ENCODE assay signal across 8 cellular contexts in the genomic region with DNA sequence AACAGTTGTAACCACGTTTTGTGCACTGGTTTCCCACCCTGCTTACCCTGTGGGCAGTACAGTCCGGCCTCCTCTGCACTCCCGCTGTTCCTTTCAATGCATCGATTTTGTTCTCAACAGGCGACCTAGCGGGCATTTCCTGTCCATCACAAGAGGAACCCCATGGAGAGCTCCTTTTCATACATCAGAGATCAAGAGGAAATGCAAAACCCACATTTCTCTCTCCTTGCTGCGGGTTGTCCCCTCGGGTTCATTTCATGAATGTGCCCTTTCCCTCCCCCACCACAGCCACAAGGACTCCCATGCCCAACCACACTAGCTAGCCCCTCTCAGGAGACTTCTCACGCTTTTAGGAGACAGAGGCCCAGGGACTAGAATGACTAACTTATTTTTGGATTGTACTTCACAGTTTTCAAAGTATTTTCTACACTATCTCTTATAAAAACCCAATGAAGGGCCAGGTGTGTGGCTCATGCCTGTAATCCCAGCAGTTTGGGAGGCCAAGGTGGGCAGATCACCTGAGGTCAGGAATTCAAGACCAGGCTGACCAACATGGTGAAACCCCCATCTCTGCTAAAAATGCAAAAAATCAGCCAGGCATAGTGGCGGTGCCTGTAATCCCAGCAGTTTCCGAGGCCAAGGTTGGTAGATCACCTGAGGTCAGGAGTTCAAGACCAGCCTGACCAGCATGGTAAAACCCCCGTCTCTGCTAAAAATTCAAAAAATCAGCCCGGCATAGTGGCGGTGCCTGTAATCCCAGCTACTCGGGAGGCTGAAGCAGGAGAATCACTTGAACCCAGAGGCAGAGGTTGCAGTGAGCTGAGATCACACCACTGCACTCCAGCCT. TPM values are rescaled to one million over a fixed set of nuclear protein-coding genes. Genes with fewer than 3 reads are reported as not detected.
A peak's percentile ranks its signal among the peaks of the same experiment; 100 is the strongest.
DNase-seq lines count a peak whose midpoint lies in the region; ATAC-seq, FAIRE-seq and TF ChIP-seq lines count a peak whose summit lies in the region.

No MANE protein-coding gene starts in this region.

- peak; percentile 89 for FAIRE-seq in GM12891 (lab: Jason Lieb, UNC)

- TF ChIP-seq POLR2A in GM12891 (IDR thresholded peaks at IDR 0.05; ENCODE audit: low read depth, low read length) = no peak
- TF ChIP-seq POLR2A in lower leg skin (IDR thresholded peaks at IDR 0.05) = no peak

- no peaks in the 10 kb centered on the region for H3K36me3 Mint-ChIP-seq in chondrocyte (ENCODE audit: low read depth)

- H3K4me3 ChIP-seq in psoas muscle (no peak overlapping the region), lower leg skin (ENCODE audit: low read depth, poor library complexity, severe bottlenecking) (no peak overlapping the region)

- H3K27ac Mint-ChIP-seq in chondrocyte (ENCODE audit: unreplicated experiment) = no peak overlapping the region

- WGBS in psoas muscle, 3 donors = 66 to 71% (median 67%) methylated on average over 15 of the region's 15 CpGs
- 61 to 65% methylated on average over 15 of the region's 15 CpGs for WGBS in lower leg skin, 2 donors

- H3K4me1 ChIP-seq in psoas muscle = no peaks in the 10 kb centered on the region

- H3K4me1 Mint-ChIP-seq in chondrocyte (ENCODE audit: low read depth) = peaks cover 28% of the 10 kb centered on the region

- H3K9me3 Mint-ChIP-seq in chondrocyte (ENCODE audit: low read depth) = no peaks in the 10 kb centered on the region

- no peak overlapping the region for H3K27ac ChIP-seq in psoas muscle

- H3K9me3 ChIP-seq in psoas muscle = no peaks in the 10 kb centered on the region

- H3K4me3 Mint-ChIP-seq in chondrocyte (ENCODE audit: unreplicated experiment) = no peak overlapping the region

- TF ChIP-seq CTCF in psoas muscle (IDR thresholded peaks at IDR 0.05) (no peak), lower leg skin (IDR thresholded peaks at IDR 0.05) (no peak), chondrocyte (IDR thresholded peaks at IDR 0.05) (no peak)

- peak; percentile 37 for DNase-seq in GM12891 (ENCODE audit: insufficient read length, low spot score)
- DNase-seq in NCI-H2081 treated with DMSO at 0.1 percent for 48 hours (lab: John Stamatoyannopoulos, UW) = peak; percentile 63
- peak; percentile 98 for DNase-seq in iPS DF 19.7 (ENCODE audit: low read depth, low spot score)
- DNase-seq in psoas muscle = no peak
- no peak for DNase-seq in left lobe of liver (ENCODE audit: low spot score)
- no peak for DNase-seq in lower leg skin (ENCODE audit: low spot score in 2 of 2)
- no peak for DNase-seq in chondrocyte (ENCODE audit: low spot score)

- peaks cover 7% of the 10 kb centered on the region for H3K27me3 Mint-ChIP-seq in chondrocyte (ENCODE audit: low read depth)

- H3K27me3 ChIP-seq in psoas muscle (ENCODE audit: insufficient read depth in 3 of 3, low read length in 2 of 3) = no peaks in the 10 kb centered on the region

- ATAC-seq in GM21786 (IDR thresholded peaks at IDR 0.05; ENCODE audit: unreplicated experiment) = peak; percentile 67
- ATAC-seq in psoas muscle = no peak
- ATAC-seq in left lobe of liver = no peak

- intact Hi-C loops in psoas muscle (cut with DNase I) (loop anchor here in 1 of 2 donors (5.0 kb wide), 1 partner anchor 57 kb away; no protein-coding TSS in a partner anchor), lower leg skin (cut with DNase I; ENCODE audit: low total_unique reads) (no loop called here)

- H3K36me3 ChIP-seq in psoas muscle (ENCODE audit: insufficient read depth in 1 of 2, low read depth in 1 of 2) = no peaks in the 10 kb centered on the region

TF ChIP-seq in GM12891, 5 proteins besides CTCF, POLR2A, EP300 and RAD21:
- peak; percentile 44 for TF ChIP-seq PAX5 (IDR thresholded peaks at IDR 0.05; ENCODE audit: insufficient read depth, low read length, severe bottlenecking)
- TF ChIP-seq POLR2AphosphoS5 (IDR thresholded peaks at IDR 0.05; ENCODE audit: low read depth, low read length) = no peak
- TF ChIP-seq POU2F2 (IDR thresholded peaks at IDR 0.05; ENCODE audit: low read depth, low read length) = peak; percentile 58; the same call in 1 of the 2 replicates
- TF ChIP-seq TAF1 (IDR thresholded peaks at IDR 0.05; ENCODE audit: low read depth, low read length) = no peak
- peak; percentile 55 for TF ChIP-seq SPI1 (IDR thresholded peaks at IDR 0.05; ENCODE audit: low read depth, low read length)

RNA-seq across cellular contexts. Expression of a gene that starts 18.4 kb away (rescaled TPM):
- 0.53 TPM for polyA plus RNA-seq in GM12891 (2012; ENCODE audit: low read depth, missing spikeins)
- 1 to 10 TPM in 1 of 4 donors, under 1 TPM in 3; 0.07 to 2.0 (median 0.38) TPM for total RNA-seq in psoas muscle
- 1 to 10 TPM in 1 of 3 donors, under 1 TPM in 2; 0.03 to 1.3 (median 0.13) TPM for polyA plus RNA-seq in psoas muscle
- total RNA-seq in left lobe of liver = not detected
- total RNA-seq in lower leg skin = under 1 TPM in 1 of 4 donors, not detected in 3; 0.32 TPM
- total RNA-seq in chondrocyte = not detected in 3 replicates

RNA-seq across cellular contexts. Expression of a gene that starts 20.6 kb away (rescaled TPM):
- 0.55 TPM for polyA plus RNA-seq in GM12891 (2012; ENCODE audit: low read depth, missing spikeins)
- 100 to 1,000 TPM; 399 to 903 (median 583) TPM for total RNA-seq in psoas muscle
- polyA plus RNA-seq in psoas muscle = 100 to 1,000 TPM; 171 to 412 (median 329) TPM
- not detected for total RNA-seq in left lobe of liver
- total RNA-seq in lower leg skin = under 1 TPM in 2 of 4 donors, not detected in 2; 0.12 to 0.23 TPM
- 0.23 to 0.25 TPM in 2 of 3 replicates, not detected in the other for total RNA-seq in chondrocyte

RNA-seq across cellular contexts. Expression of a gene that starts 35.4 kb away (rescaled TPM):
- polyA plus RNA-seq in GM12891 (2012; ENCODE audit: low read depth, missing spikeins) = 32.2 TPM
- total RNA-seq in psoas muscle (100 to 1,000 TPM in 2 of 4 donors, 10 to 100 TPM in 2; 51.2 to 232 (median 95.8) TPM), left lobe of liver (11.3 TPM), lower leg skin (10 to 100 TPM; 50.7 to 76.6 (median 60.1) TPM), chondrocyte (166 to 335 TPM (median 325 TPM) in 3 replicates)
- polyA plus RNA-seq in psoas muscle = 100 to 1,000 TPM in 1 of 3 donors, 10 to 100 TPM in 2; 83.4 to 111 (median 95.9) TPM

RNA-seq across cellular contexts. Expression of a gene that starts 54.2 kb away (rescaled TPM):
- polyA plus RNA-seq in GM12891 (2012; ENCODE audit: low read depth, missing spikeins) = not detected
- total RNA-seq in psoas muscle (1,000 to 10,000 TPM in 1 of 4 donors, 100 to 1,000 TPM in 3; 523 to 1,040 (median 587) TPM), left lobe of liver (0.45 TPM), lower leg skin (1 to 10 TPM; 1.1 to 5.8 (median 5.0) TPM), chondrocyte (1.3 to 3.9 TPM (median 2.9 TPM) in 3 replicates)
- polyA plus RNA-seq in psoas muscle = 100 to 1,000 TPM in 2 of 3 donors, 10 to 100 TPM in 1; 52.5 to 194 (median 162) TPM

Comparison
In these comparisons a context has a peak if more than half of its experiments do, and no peak if none do; other contexts are left out.
1. DNase-seq: peak in GM12891 (single experiment), NCI-H2081 treated with DMSO at 0.1 percent for 48 hours (single experiment) and iPS DF 19.7 (single experiment); none in psoas muscle (0 of 2), left lobe of liver (single experiment), lower leg skin (0 of 2) and chondrocyte (single experiment).
2. RNA of a gene that starts 20.6 kb away (total RNA-seq): 399 to 903 TPM in psoas muscle; 0.23 to 0.25 TPM in chondrocyte, 0.12 to 0.23 TPM in lower leg skin and not detected in left lobe of liver (single experiment); every median in the first group is over 100 times any median in the second.